ENCODE assay signal across 8 cellular contexts in genomic region chr7:36389371-36390198, GRCh38. TPM values are rescaled to one million over a fixed set of nuclear protein-coding genes. Genes with fewer than 3 reads are reported as not detected.
DNase-seq lines count a peak whose midpoint lies in the region; ATAC-seq and FAIRE-seq lines count a peak whose summit lies in the region.

TSS of gene ANLN (plus strand) at chr7:36389862. CDS start at chr7:36390027, 165 bp downstream.

- peaks cover 37% of the 10 kb centered on the region for H3K4me1 Mint-ChIP-seq in activated T-helper 1 cell treated with anti-CD3 and anti-CD28 coated beads, Interleukin-12 subunit alpha, Interleukin-12 subunit beta, Interleukin-2, Interleukin-4 antibody, amounts not matched to agents 30 ng/mL and 10 ng/mL and 1 ng/mL, durations not matched to agents 14 hours and 24 hours and 36 hours (ENCODE audit: low read depth)
- peaks cover 11 to 16% (median 14%) of the 10 kb centered on the region in 3 donors for H3K4me1 Mint-ChIP-seq in naive B cell

- DNase-seq in DMS79 treated with DMSO at 0.1 percent for 48 hours (lab: John Stamatoyannopoulos, UW), result peak; percentile 77
- peak; percentile 76 for DNase-seq in KG1 (lab: John Stamatoyannopoulos, UW)
- DNase-seq in RCC 7860 (ENCODE audit: low spot score), result peak; percentile 89
- peak; percentile 84 for DNase-seq in activated T-helper 1 cell treated with anti-CD3 and anti-CD28 coated beads, Interleukin-12 subunit alpha, Interleukin-12 subunit beta, Interleukin-2, Interleukin-4 antibody, amounts not matched to agents 30 ng/mL and 10 ng/mL and 1 ng/mL, durations not matched to agents 14 hours and 24 hours and 36 hours (ENCODE audit: low spot score)
- DNase-seq in fibroblast of gingiva (ENCODE audit: low read depth), result peak; percentile 97
- peak; percentile 77 for DNase-seq in naive B cell
- peak; percentile 62 to 75 for DNase-seq in stimulated activated CD8-positive, alpha-beta memory T cell treated with anti-CD3 and anti-CD28 coated beads, Interleukin-7, amount 100 ng/mL, for 48 hours (ENCODE audit: extremely low read depth in 1 of 2, low read depth in 1 of 2)

- intact Hi-C loops in activated T-helper 1 cell treated with anti-CD3 and anti-CD28 coated beads, Interleukin-12 subunit alpha, Interleukin-12 subunit beta, Interleukin-2, Interleukin-4 antibody, amounts not matched to agents 30 ng/mL and 10 ng/mL and 1 ng/mL, durations not matched to agents 14 hours and 24 hours and 36 hours (cut with micrococcal nuclease), result loop anchor here (1.0 to 10.0 kb wide), 12 partner anchors 22 to 1397 kb away; partner anchors contain the start of genes AOAH, DPY19L1, ELMO1 and HERPUD2

- peaks cover 5% of the 10 kb centered on the region for H3K9me3 Mint-ChIP-seq in activated T-helper 1 cell treated with anti-CD3 and anti-CD28 coated beads, Interleukin-12 subunit alpha, Interleukin-12 subunit beta, Interleukin-2, Interleukin-4 antibody, amounts not matched to agents 30 ng/mL and 10 ng/mL and 1 ng/mL, durations not matched to agents 14 hours and 24 hours and 36 hours
- H3K9me3 Mint-ChIP-seq in naive B cell, result no peaks in the 10 kb centered on the region

- peak within 1 kb of the TSS; percentile 86 for H3K4me3 Mint-ChIP-seq in activated T-helper 1 cell treated with anti-CD3 and anti-CD28 coated beads, Interleukin-12 subunit alpha, Interleukin-12 subunit beta, Interleukin-2, Interleukin-4 antibody, amounts not matched to agents 30 ng/mL and 10 ng/mL and 1 ng/mL, durations not matched to agents 14 hours and 24 hours and 36 hours
- peak within 1 kb of the TSS; percentile 71 to 91 (median 86) for H3K4me3 Mint-ChIP-seq in naive B cell

- ATAC-seq in GM21723 (IDR thresholded peaks at IDR 0.05; ENCODE audit: unreplicated experiment), result peak; percentile 73
- ATAC-seq in naive B cell (ENCODE audit: low read depth in 2 of 2), result peak; percentile 95 to 96

- peaks cover 7% of the 10 kb centered on the region for H3K36me3 Mint-ChIP-seq in activated T-helper 1 cell treated with anti-CD3 and anti-CD28 coated beads, Interleukin-12 subunit alpha, Interleukin-12 subunit beta, Interleukin-2, Interleukin-4 antibody, amounts not matched to agents 30 ng/mL and 10 ng/mL and 1 ng/mL, durations not matched to agents 14 hours and 24 hours and 36 hours (ENCODE audit: low read depth)
- no peaks in the 10 kb centered on the region for H3K36me3 Mint-ChIP-seq in naive B cell

- FAIRE-seq in RCC 7860 (lab: Jason Lieb, UNC), result no peak

- H3K27ac Mint-ChIP-seq in activated T-helper 1 cell treated with anti-CD3 and anti-CD28 coated beads, Interleukin-12 subunit alpha, Interleukin-12 subunit beta, Interleukin-2, Interleukin-4 antibody, amounts not matched to agents 30 ng/mL and 10 ng/mL and 1 ng/mL, durations not matched to agents 14 hours and 24 hours and 36 hours, result peak within 1 kb of the TSS; percentile 78
- H3K27ac Mint-ChIP-seq in naive B cell, result peak within 1 kb of the TSS; percentile 22 to 90 (median 76)

- H3K27me3 Mint-ChIP-seq in activated T-helper 1 cell treated with anti-CD3 and anti-CD28 coated beads, Interleukin-12 subunit alpha, Interleukin-12 subunit beta, Interleukin-2, Interleukin-4 antibody, amounts not matched to agents 30 ng/mL and 10 ng/mL and 1 ng/mL, durations not matched to agents 14 hours and 24 hours and 36 hours (ENCODE audit: insufficient read depth), result peaks cover 12% of the 10 kb centered on the region
- peaks cover 0 to 5% (median 0%) of the 10 kb centered on the region in 3 donors for H3K27me3 Mint-ChIP-seq in naive B cell

RNA-seq across cellular contexts. Expression of gene ANLN, which starts in this region (rescaled TPM):
- total RNA-seq in activated T-helper 1 cell treated with anti-CD3 and anti-CD28 coated beads, Interleukin-12 subunit alpha, Interleukin-12 subunit beta, Interleukin-2, Interleukin-4 antibody, amounts not matched to agents 30 ng/mL and 10 ng/mL and 1 ng/mL, durations not matched to agents 14 hours and 24 hours and 36 hours, result 23.8 and 31.0 TPM in 2 replicates
- not detected for polyA plus RNA-seq in naive B cell (ENCODE audit: low read depth in 6 of 6)

Comparison
In these comparisons a context has a peak if more than half of its experiments do, and no peak if none do; other contexts are left out.
1. Peak in every context shown above with its lines: DNase-seq and ATAC-seq.
2. Peak in DNase-seq and ATAC-seq in naive B cell; RNA of the gene not detected or under 1 TPM.